Comparison of ENCODE assay signal across 17 cellular contexts in the genomic region with DNA sequence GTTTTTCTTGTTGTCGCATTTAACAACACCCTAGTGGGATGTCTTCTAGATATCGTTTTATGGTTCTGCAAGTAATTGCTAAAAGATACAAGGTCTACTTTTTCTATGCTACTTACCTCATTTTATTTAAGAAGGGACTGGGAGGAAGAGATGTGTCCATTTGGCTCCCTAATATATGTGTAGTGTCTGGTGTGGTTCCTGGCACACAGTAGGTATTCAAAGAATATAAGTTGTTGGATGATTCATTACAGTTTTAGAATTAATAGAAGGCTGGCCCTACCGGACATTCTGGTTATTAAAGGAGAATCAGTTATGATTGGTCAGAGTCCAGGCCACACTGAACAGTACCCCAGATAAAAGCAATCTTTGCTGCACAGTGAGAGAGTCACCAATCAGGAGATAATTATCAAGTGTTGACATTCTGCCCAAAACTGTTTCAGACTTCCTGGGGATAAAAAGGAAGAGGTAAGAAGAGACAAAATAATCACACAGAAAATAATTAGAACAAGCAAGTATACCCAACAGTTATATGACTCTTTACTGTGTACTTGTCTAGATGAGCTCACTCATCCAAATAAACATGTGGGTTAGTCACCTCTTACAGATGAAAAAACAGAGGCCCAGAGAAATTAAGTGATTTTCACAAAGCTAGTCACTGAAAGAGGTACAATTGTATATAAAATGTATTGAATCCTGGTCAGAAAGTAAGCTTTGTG. TPM values are rescaled to one million over a fixed set of nuclear protein-coding genes. Genes with fewer than 3 reads are reported as not detected.
DNase-seq lines count a peak whose midpoint lies in the region; ATAC-seq and TF ChIP-seq lines count a peak whose summit lies in the region.
"Had no signal": no experiment of that assay in that cellular context is flagged by ENCODE, and none has a peak within 500 bp of the region (broad histone marks: within the 10 kb centered on the region; RNA-seq: fewer than 3 reads in every experiment).

No MANE protein-coding gene starts in this region.

- H3K9me3 ChIP-seq in neural progenitor cell (ENCODE audit: low read depth) (no peaks in the 10 kb centered on the region), spleen (peaks cover 0 to 4% (median 0%) of the 10 kb centered on the region in 8 donors), HAP-1 (no peaks in the 10 kb centered on the region)
- H3K9me3 ChIP-seq: transverse colon had no signal

- no peak overlapping the region for H3K27ac Mint-ChIP-seq in activated T-helper 17 cell treated with anti-CD3 and anti-CD28 coated beads, Interleukin-2, amount 50 U/mL, for 72 hours
- H3K27ac Mint-ChIP-seq in neural progenitor cell: no peak overlapping the region
- H3K27ac Mint-ChIP-seq: activated naive CD4-positive, alpha-beta T cell treated with anti-CD3 and anti-CD28 coated beads, Interleukin-2, amount 10 ng/mL, durations not matched to agents 7 days and 5 days; progenitor cell of endocrine pancreas had no signal

- H3K27me3 Mint-ChIP-seq in activated T-helper 17 cell treated with anti-CD3 and anti-CD28 coated beads, Interleukin-2, amount 50 U/mL, for 72 hours: no peaks in the 10 kb centered on the region
- no peaks in the 10 kb centered on the region for H3K27me3 Mint-ChIP-seq in neural progenitor cell (ENCODE audit: insufficient read depth, low read depth)
- H3K27me3 Mint-ChIP-seq: progenitor cell of endocrine pancreas had no signal

- no peaks in the 10 kb centered on the region for H4K20me1 ChIP-seq in neural progenitor cell (ENCODE audit: low read depth)

- no peaks in the 10 kb centered on the region for H3K4me1 Mint-ChIP-seq in activated T-helper 17 cell treated with anti-CD3 and anti-CD28 coated beads, Interleukin-2, amount 50 U/mL, for 72 hours
- no peaks in the 10 kb centered on the region for H3K4me1 Mint-ChIP-seq in neural progenitor cell
- H3K4me1 Mint-ChIP-seq: activated naive CD4-positive, alpha-beta T cell treated with anti-CD3 and anti-CD28 coated beads, Interleukin-2, amount 10 ng/mL, durations not matched to agents 7 days and 5 days had no signal

- H3K9ac ChIP-seq in neural progenitor cell: no peak overlapping the region

- no peaks in the 10 kb centered on the region for H3K36me3 ChIP-seq in neural progenitor cell
- H3K36me3 ChIP-seq in spleen: no peaks in the 10 kb centered on the region
- H3K36me3 ChIP-seq in HAP-1 (replicated peaks): no peaks in the 10 kb centered on the region
- H3K36me3 ChIP-seq: transverse colon had no signal

- TF ChIP-seq POLR2A in spleen (IDR thresholded peaks at IDR 0.05): no peak

- H3K4me1 ChIP-seq in neural progenitor cell: no peaks in the 10 kb centered on the region
- H3K4me1 ChIP-seq in spleen: no peaks in the 10 kb centered on the region
- no peaks in the 10 kb centered on the region for H3K4me1 ChIP-seq in HAP-1
- H3K4me1 ChIP-seq: transverse colon had no signal

- intact Hi-C loops in spleen (cut with DNase I; ENCODE audit: low total_unique reads): no loop called here

- in situ Hi-C loops in HAP-1 (cut with MboI; ENCODE audit: low sequenced_read_pairs): no loop called here

- no peak overlapping the region for H3K4me3 ChIP-seq in LNCaP clone FGC (ENCODE audit: low read depth, low read length)
- no peak overlapping the region for H3K4me3 ChIP-seq in neural progenitor cell
- no peak overlapping the region for H3K4me3 ChIP-seq in spleen
- H3K4me3 ChIP-seq in HAP-1: no peak overlapping the region
- H3K4me3 ChIP-seq: GM12878, transverse colon had no signal

- no peak overlapping the region for H3K27ac ChIP-seq in neural progenitor cell
- no peak overlapping the region for H3K27ac ChIP-seq in spleen
- H3K27ac ChIP-seq: transverse colon had no signal

- H3K4me3 Mint-ChIP-seq in activated T-helper 17 cell treated with anti-CD3 and anti-CD28 coated beads, Interleukin-2, amount 50 U/mL, for 72 hours: no peak overlapping the region
- no peak overlapping the region for H3K4me3 Mint-ChIP-seq in neural progenitor cell
- H3K4me3 Mint-ChIP-seq: activated naive CD4-positive, alpha-beta T cell treated with anti-CD3 and anti-CD28 coated beads, Interleukin-2, amount 10 ng/mL, durations not matched to agents 7 days and 5 days had no signal

- no peaks in the 10 kb centered on the region for H3K27me3 ChIP-seq in neural progenitor cell
- H3K27me3 ChIP-seq in spleen (replicated peaks in 1 of 7): no peaks in the 10 kb centered on the region
- H3K27me3 ChIP-seq in HAP-1 (ENCODE audit: low read depth): no peaks in the 10 kb centered on the region
- H3K27me3 ChIP-seq: transverse colon had no signal

- ATAC-seq in activated T-helper 17 cell treated with anti-CD3 and anti-CD28 coated beads, Interleukin-2, amount 50 U/mL, for 72 hours (replicated peaks): peak; percentile 45
- ATAC-seq: GM12878 had no signal

- no peak overlapping the region for H2AFZ ChIP-seq in neural progenitor cell (replicated peaks)

- H3K9me3 Mint-ChIP-seq in activated T-helper 17 cell treated with anti-CD3 and anti-CD28 coated beads, Interleukin-2, amount 50 U/mL, for 72 hours: no peaks in the 10 kb centered on the region
- peaks cover 2% of the 10 kb centered on the region for H3K9me3 Mint-ChIP-seq in neural progenitor cell
- H3K9me3 Mint-ChIP-seq: activated naive CD4-positive, alpha-beta T cell treated with anti-CD3 and anti-CD28 coated beads, Interleukin-2, amount 10 ng/mL, durations not matched to agents 7 days and 5 days had no signal

- H3K36me3 Mint-ChIP-seq in activated T-helper 17 cell treated with anti-CD3 and anti-CD28 coated beads, Interleukin-2, amount 50 U/mL, for 72 hours (ENCODE audit: low read depth): no peaks in the 10 kb centered on the region
- H3K36me3 Mint-ChIP-seq in neural progenitor cell: no peaks in the 10 kb centered on the region
- H3K36me3 Mint-ChIP-seq: activated naive CD4-positive, alpha-beta T cell treated with anti-CD3 and anti-CD28 coated beads, Interleukin-2, amount 10 ng/mL, durations not matched to agents 7 days and 5 days had no signal

- H3F3A ChIP-seq in neural progenitor cell (ENCODE audit: low read depth): no peaks in the 10 kb centered on the region

- WGBS in spleen, 5 donors: 76 to 95% (median 90%) methylated on average over 3 of the region's 3 CpGs

- H3K4me2 ChIP-seq in neural progenitor cell: no peak overlapping the region

- H3K79me2 ChIP-seq in neural progenitor cell (ENCODE audit: low read depth): no peaks in the 10 kb centered on the region

- TF ChIP-seq CTCF in LNCaP clone FGC (IDR thresholded peaks at IDR 0.05; ENCODE audit: control insufficient read depth, extremely low read depth, insufficient read depth) (no peak), neural progenitor cell (IDR thresholded peaks at IDR 0.05) (no peak), spleen (IDR thresholded peaks at IDR 0.05 in 8 of 11, conservative IDR thresholded peaks at IDR 0.05 in 3 of 11) (no peak)

- DNase-seq in AG20443 (ENCODE audit: low spot score): peak; percentile 24
- peak; percentile 10 for DNase-seq in LNCaP clone FGC (ENCODE audit: low read depth)
- DNase-seq in fibroblast of peridontal ligament (ENCODE audit: extremely low read depth): peak; percentile 53
- DNase-seq in iPS-NIHi11 (ENCODE audit: low spot score): no peak
- no peak for DNase-seq in neural progenitor cell (ENCODE audit: low spot score)
- DNase-seq in spleen: no peak
- DNase-seq in HAP-1 (ENCODE audit: low spot score in 2 of 2): no peak
- DNase-seq: activated naive CD4-positive, alpha-beta T cell treated with anti-CD3 and anti-CD28 coated beads, Interleukin-2, amount 10 ng/mL, durations not matched to agents 7 days and 5 days; DMS79; NCI-H1694; SHP77; transverse colon had no signal

RNA-seq across cellular contexts. Expression of a gene that starts 7.0 kb away (rescaled TPM):
- total RNA-seq in activated T-helper 17 cell treated with anti-CD3 and anti-CD28 coated beads, Interleukin-2, amount 50 U/mL, for 72 hours: not detected
- total RNA-seq in neural progenitor cell (ENCODE audit: low replicate concordance): not detected in 2 replicates
- total RNA-seq in spleen: not detected
- polyA plus RNA-seq in spleen: not detected
- total RNA-seq: cerebellum, fibroblast of villous mesenchyme, GM12878, progenitor cell of endocrine pancreas, transverse colon had no signal

Comparison
In these comparisons a context has a peak if more than half of its experiments do, and no peak if none do; other contexts are left out.
1. DNase-seq: peak in AG20443 (single experiment), LNCaP clone FGC (single experiment) and fibroblast of peridontal ligament (single experiment); none in iPS-NIHi11 (single experiment), neural progenitor cell (single experiment), spleen (single experiment) and HAP-1 (0 of 2).